13 cellular contexts compared by ENCODE assay signal in the genomic region with DNA sequence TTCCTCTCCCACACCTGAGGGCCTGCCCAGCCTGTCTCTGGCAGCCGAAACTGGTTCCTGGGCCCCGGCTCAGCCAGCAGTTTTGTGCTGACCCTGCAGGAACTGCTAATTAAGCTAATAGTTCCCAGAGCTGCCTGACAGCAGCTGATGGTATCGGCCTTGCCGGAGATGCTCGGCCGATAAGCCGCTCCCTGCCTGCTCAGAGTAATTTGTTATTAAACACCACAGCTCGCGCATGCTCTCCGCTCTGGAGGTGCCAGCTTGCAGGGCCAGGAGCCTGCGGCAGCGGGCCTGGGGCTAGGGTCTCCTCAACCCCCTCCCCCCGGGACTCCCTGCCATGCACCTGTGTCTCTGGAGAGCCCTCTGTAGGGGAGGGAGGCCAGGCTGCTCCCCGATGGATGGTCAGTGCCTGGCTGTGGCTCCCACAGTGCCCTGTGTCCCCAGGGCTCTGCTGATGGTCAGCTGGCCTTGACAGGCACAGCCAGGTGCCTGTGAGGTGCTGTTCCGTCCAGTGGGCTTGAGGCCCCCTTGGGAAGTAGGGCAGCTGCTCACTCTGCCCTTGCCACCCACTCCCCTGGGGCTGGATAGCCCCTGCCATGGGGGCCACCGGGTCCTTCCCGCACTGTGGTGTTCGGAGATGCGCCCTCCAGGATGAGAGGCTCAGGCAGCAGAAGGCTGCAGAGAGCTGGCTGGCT. TPM values are rescaled to one million over a fixed set of nuclear protein-coding genes. Genes with fewer than 3 reads are reported as not detected.
A peak's percentile ranks its signal among the peaks of the same experiment; 100 is the strongest.
DNase-seq lines count a peak whose midpoint lies in the region; ATAC-seq and TF ChIP-seq lines count a peak whose summit lies in the region.
"Had no signal": no experiment of that assay in that cellular context is flagged by ENCODE, and none has a peak within 500 bp of the region (broad histone marks: within the 10 kb centered on the region; RNA-seq: fewer than 3 reads in every experiment).

No MANE protein-coding gene starts in this region.

- H3K27ac ChIP-seq in HL-60 (replicated peaks) (peak overlapping the region; percentile 86; the same call in 1 of the 2 replicates), gastroesophageal sphincter (peak overlapping the region in 3 of 4 donors; percentile 88 to 93 (median 91))

- no peak for TF ChIP-seq EP300 in gastroesophageal sphincter (IDR thresholded peaks at IDR 0.05)

- peaks cover 36% of the 10 kb centered on the region for H3K4me1 Mint-ChIP-seq in stimulated activated effector memory CD8-positive, alpha-beta T cell treated with anti-CD3 and anti-CD28 coated beads, Interleukin-12 subunit alpha, Interleukin-12 subunit beta, amount 100 ng/mL, for 72 hours

- H3K27me3 ChIP-seq in HL-60 (ENCODE audit: insufficient read depth, poor library complexity, severe bottlenecking) (no peaks in the 10 kb centered on the region), gastroesophageal sphincter (no peaks in the 10 kb centered on the region)

- no peak for TF ChIP-seq POLR2A in gastroesophageal sphincter (IDR thresholded peaks at IDR 0.05)
- TF ChIP-seq POLR2A in GM18505 (IDR thresholded peaks at IDR 0.05; ENCODE audit: borderline replicate concordance, extremely low read depth, insufficient read depth, insufficient read length) = no peak

- no peak for DNase-seq in HL-60 (ENCODE audit: low read depth in 1 of 2, low spot score in 1 of 2)
- DNase-seq in RPMI8226 = peak; percentile 96
- DNase-seq in stimulated activated effector memory CD8-positive, alpha-beta T cell treated with anti-CD3 and anti-CD28 coated beads, Interleukin-12 subunit alpha, Interleukin-12 subunit beta, amount 100 ng/mL, for 72 hours (ENCODE audit: low spot score in 2 of 2) = no peak
- DNase-seq in GM20000 (ENCODE audit: low spot score) = no peak
- DNase-seq: activated CD4-positive, alpha-beta T cell treated with anti-CD3 and anti-CD28 coated beads, Interleukin-2, amount 50 U/mL, for 48 hours; activated naive CD4-positive, alpha-beta T cell; stimulated activated CD4-positive, alpha-beta T cell treated with anti-CD3 and anti-CD28 coated beads, Interleukin-2, amount 100 ng/mL, for 48 hours; stimulated activated naive CD8-positive, alpha-beta T cell treated with anti-CD3 and anti-CD28 coated beads, Interleukin-15, Interleukin-2, amounts not matched to agents 100 U/mL and 50 U/mL, for 24 hours had no signal

- WGBS in gastroesophageal sphincter (ENCODE audit: low coverage in 1 of 2), 2 donors = no CpG with 5 or more reads among the region's 19 CpGs

- no peaks in the 10 kb centered on the region for H3K36me3 ChIP-seq in gastroesophageal sphincter

- no peak overlapping the region for H3K4me3 Mint-ChIP-seq in stimulated activated effector memory CD8-positive, alpha-beta T cell treated with anti-CD3 and anti-CD28 coated beads, Interleukin-12 subunit alpha, Interleukin-12 subunit beta, amount 100 ng/mL, for 72 hours

- no peak for TF ChIP-seq CTCF in HL-60 (IDR thresholded peaks at IDR 0.05; ENCODE audit: insufficient read depth, low read length)
- no peak for TF ChIP-seq CTCF in gastroesophageal sphincter (IDR thresholded peaks at IDR 0.05)
- TF ChIP-seq CTCF in GM20000 (IDR thresholded peaks at IDR 0.05; ENCODE audit: extremely low read depth, missing control alignments) = no peak

- H3K4me3 ChIP-seq in HL-60 (replicated peaks; ENCODE audit: insufficient read depth, low read length) (no peak overlapping the region), gastroesophageal sphincter (no peak overlapping the region)

- no peaks in the 10 kb centered on the region for H3K9me3 Mint-ChIP-seq in stimulated activated effector memory CD8-positive, alpha-beta T cell treated with anti-CD3 and anti-CD28 coated beads, Interleukin-12 subunit alpha, Interleukin-12 subunit beta, amount 100 ng/mL, for 72 hours

- ATAC-seq in gastroesophageal sphincter (no peak), HG03521 (IDR thresholded peaks at IDR 0.05; ENCODE audit: unreplicated experiment) (no peak), GM18511 (IDR thresholded peaks at IDR 0.05; ENCODE audit: unreplicated experiment) (no peak), GM18505 (IDR thresholded peaks at IDR 0.05; ENCODE audit: unreplicated experiment) (no peak)
- no peak for ATAC-seq in stimulated activated effector memory CD8-positive, alpha-beta T cell treated with anti-CD3 and anti-CD28 coated beads, Interleukin-12 subunit alpha, Interleukin-12 subunit beta, amount 100 ng/mL, for 72 hours
- ATAC-seq: stimulated activated naive CD8-positive, alpha-beta T cell treated with anti-CD3 and anti-CD28 coated beads, Interleukin-15, Interleukin-2, amounts not matched to agents 100 U/mL and 50 U/mL, for 24 hours had no signal

- H3K4me1 ChIP-seq in gastroesophageal sphincter = peaks cover 7 to 96% (median 47%) of the 10 kb centered on the region in 3 donors

- H3K9me3 ChIP-seq in gastroesophageal sphincter = no peaks in the 10 kb centered on the region
- H3K9me3 ChIP-seq: Caco-2 had no signal

- H3K36me3 Mint-ChIP-seq in stimulated activated effector memory CD8-positive, alpha-beta T cell treated with anti-CD3 and anti-CD28 coated beads, Interleukin-12 subunit alpha, Interleukin-12 subunit beta, amount 100 ng/mL, for 72 hours = no peaks in the 10 kb centered on the region

- H3K27ac Mint-ChIP-seq in stimulated activated effector memory CD8-positive, alpha-beta T cell treated with anti-CD3 and anti-CD28 coated beads, Interleukin-12 subunit alpha, Interleukin-12 subunit beta, amount 100 ng/mL, for 72 hours = peak overlapping the region; percentile 9

RNA-seq across cellular contexts. Expression of a gene that starts 41.7 kb away (rescaled TPM):
- 10 to 100 TPM; 45.1 to 78.9 (median 55.3) TPM for total RNA-seq in gastroesophageal sphincter
